11 cellular contexts compared by ENCODE assay signal in the genomic region with DNA sequence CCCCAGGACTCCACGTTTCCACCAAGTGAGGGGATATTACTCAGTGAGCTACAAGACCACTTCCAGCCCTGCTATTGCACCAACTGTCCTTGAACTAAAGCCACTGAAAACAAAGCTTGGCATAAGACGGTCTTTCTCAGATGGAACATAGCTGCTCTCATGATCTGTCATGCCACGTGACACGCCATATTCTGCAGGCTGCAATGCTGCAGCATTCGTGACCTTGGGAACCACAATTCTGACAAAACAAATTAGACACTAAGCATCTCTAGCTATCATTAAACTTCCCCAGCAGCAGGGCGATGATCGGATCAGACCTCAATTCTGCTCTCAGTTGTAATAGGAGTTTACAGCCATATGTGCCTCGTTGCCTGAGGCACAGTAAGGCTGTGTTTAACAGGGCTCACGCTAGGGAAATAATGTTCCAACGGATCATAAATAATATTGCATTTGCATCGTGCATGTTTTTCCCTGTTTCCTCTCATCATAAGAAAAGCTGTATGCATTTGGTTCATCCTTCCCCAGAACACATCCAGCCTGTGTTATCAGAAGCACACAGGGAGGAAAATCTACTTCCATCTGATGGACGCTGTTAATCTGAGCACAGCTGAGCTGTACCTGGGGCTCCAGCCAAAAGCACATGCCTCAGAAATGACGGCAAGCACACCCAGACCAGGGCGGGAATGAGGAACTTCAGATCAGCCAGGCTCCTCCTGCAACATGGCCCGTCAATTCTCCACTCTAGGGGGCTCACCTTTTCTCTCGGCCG. TPM values are rescaled to one million over a fixed set of nuclear protein-coding genes. Genes with fewer than 3 reads are reported as not detected.
DNase-seq lines count a peak whose midpoint lies in the region; ATAC-seq lines count a peak whose summit lies in the region.
"Had no signal": no experiment of that assay in that cellular context is flagged by ENCODE, and none has a peak within 500 bp of the region (broad histone marks: within the 10 kb centered on the region; RNA-seq: fewer than 3 reads in every experiment).

No MANE protein-coding gene starts in this region.

- no peaks in the 10 kb centered on the region for H3K36me3 ChIP-seq in CD8-positive, alpha-beta memory T cell (ENCODE audit: insufficient read depth, low read length)

- POLR2A ChIA-PET in CD8-positive, alpha-beta memory T cell (lab: Charles Lee) = no interaction called here

- CTCF ChIA-PET in CD8-positive, alpha-beta memory T cell (lab: Charles Lee) = interaction anchor here (1.1 to 3.4 kb wide), 2 partner anchors 13 to 14 kb away, joined by 3 to 16 read pairs; no protein-coding TSS in a partner anchor

- no peaks in the 10 kb centered on the region for H3K9me3 ChIP-seq in CD8-positive, alpha-beta memory T cell (ENCODE audit: low read length)

- no peaks in the 10 kb centered on the region for H3K4me1 ChIP-seq in CD8-positive, alpha-beta memory T cell (ENCODE audit: insufficient read depth, low read length)

- H3K27me3 ChIP-seq in CD8-positive, alpha-beta memory T cell (ENCODE audit: insufficient read depth, low read length, poor library complexity, severe bottlenecking) = peaks cover 3% of the 10 kb centered on the region

- peaks cover 11 to 43% of the 10 kb centered on the region in 2 donors for H3K27me3 Mint-ChIP-seq in CD8-positive, alpha-beta memory T cell

- ATAC-seq in GM19395 (IDR thresholded peaks at IDR 0.05; ENCODE audit: unreplicated experiment) (no peak), HG02884 (IDR thresholded peaks at IDR 0.05; ENCODE audit: unreplicated experiment) (no peak)

- H3K27ac ChIP-seq in CD8-positive, alpha-beta memory T cell (ENCODE audit: low read depth, low read length) = no peak overlapping the region
- H3K27ac ChIP-seq: coronary artery had no signal

- H3K27ac Mint-ChIP-seq in CD8-positive, alpha-beta memory T cell = no peak overlapping the region
- H3K27ac Mint-ChIP-seq: CD4-positive, CD25-positive, alpha-beta regulatory T cell had no signal

- DNase-seq in DMS 273 treated with DMSO at 0.1 percent for 48 hours (lab: John Stamatoyannopoulos, UW) = peak; percentile 14
- peak; percentile 47 for DNase-seq in NCI-H1694 treated with DMSO at 0.1 percent for 48 hours (lab: John Stamatoyannopoulos, UW)
- peak; percentile 75 for DNase-seq in cerebellum (ENCODE audit: low spot score)
- peak; percentile 30 for DNase-seq in mesenteric fat pad (ENCODE audit: low spot score)
- DNase-seq in NCI-H1436 treated with DMSO at 0.1 percent for 48 hours (lab: John Stamatoyannopoulos, UW) = no peak
- DNase-seq in CD8-positive, alpha-beta memory T cell = no peak
- DNase-seq: CD4-positive, CD25-positive, alpha-beta regulatory T cell; stimulated activated CD4-positive, alpha-beta T cell treated with anti-CD3 and anti-CD28 coated beads, Interleukin-4, amount 100 ng/mL, for 1 hour had no signal

- H3K9me3 Mint-ChIP-seq in CD8-positive, alpha-beta memory T cell = no peaks in the 10 kb centered on the region
- H3K9me3 Mint-ChIP-seq: CD4-positive, CD25-positive, alpha-beta regulatory T cell had no signal

- H3K4me3 ChIP-seq in CD8-positive, alpha-beta memory T cell (ENCODE audit: low read length) = no peak overlapping the region
- H3K4me3 ChIP-seq: coronary artery had no signal

- H3K4me3 Mint-ChIP-seq in CD8-positive, alpha-beta memory T cell = no peak overlapping the region
- H3K4me3 Mint-ChIP-seq: CD4-positive, CD25-positive, alpha-beta regulatory T cell had no signal

- no peaks in the 10 kb centered on the region for H3K4me1 Mint-ChIP-seq in CD8-positive, alpha-beta memory T cell
- H3K4me1 Mint-ChIP-seq: CD4-positive, CD25-positive, alpha-beta regulatory T cell had no signal

- no peaks in the 10 kb centered on the region for H3K36me3 Mint-ChIP-seq in CD8-positive, alpha-beta memory T cell
- H3K36me3 Mint-ChIP-seq: CD4-positive, CD25-positive, alpha-beta regulatory T cell had no signal

RNA-seq across cellular contexts. Expression of a gene that starts 38.6 kb away (rescaled TPM):
- 19.4 TPM for total RNA-seq in cerebellum
- not detected for total RNA-seq in mesenteric fat pad
- total RNA-seq in CD8-positive, alpha-beta memory T cell = not detected
- not detected for polyA plus RNA-seq in CD8-positive, alpha-beta memory T cell
- total RNA-seq: CD4-positive, CD25-positive, alpha-beta regulatory T cell had no signal
- polyA plus RNA-seq: CD4-positive, CD25-positive, alpha-beta regulatory T cell had no signal

RNA-seq across cellular contexts. Expression of a gene that starts 59.5 kb away (rescaled TPM):
- total RNA-seq in cerebellum (61.8 TPM), mesenteric fat pad (43.7 TPM)
- 10 to 100 TPM; 68.7 to 71.6 TPM for total RNA-seq in CD8-positive, alpha-beta memory T cell
- 68.5 TPM for polyA plus RNA-seq in CD8-positive, alpha-beta memory T cell

Comparison
In these comparisons a context has a peak if more than half of its experiments do, and no peak if none do; other contexts are left out.
1. DNase-seq: peak in DMS 273 treated with DMSO at 0.1 percent for 48 hours (single experiment), NCI-H1694 treated with DMSO at 0.1 percent for 48 hours (single experiment), cerebellum (single experiment) and mesenteric fat pad (single experiment); none in NCI-H1436 treated with DMSO at 0.1 percent for 48 hours (single experiment) and CD8-positive, alpha-beta memory T cell (0 of 5).
2. RNA of a gene that starts 38.6 kb away (total RNA-seq): 19.4 TPM in cerebellum (single experiment); not detected in mesenteric fat pad (single experiment) and not detected in CD8-positive, alpha-beta memory T cell; every median in the first group is over 10 times any median in the second.